In the genomic region with DNA sequence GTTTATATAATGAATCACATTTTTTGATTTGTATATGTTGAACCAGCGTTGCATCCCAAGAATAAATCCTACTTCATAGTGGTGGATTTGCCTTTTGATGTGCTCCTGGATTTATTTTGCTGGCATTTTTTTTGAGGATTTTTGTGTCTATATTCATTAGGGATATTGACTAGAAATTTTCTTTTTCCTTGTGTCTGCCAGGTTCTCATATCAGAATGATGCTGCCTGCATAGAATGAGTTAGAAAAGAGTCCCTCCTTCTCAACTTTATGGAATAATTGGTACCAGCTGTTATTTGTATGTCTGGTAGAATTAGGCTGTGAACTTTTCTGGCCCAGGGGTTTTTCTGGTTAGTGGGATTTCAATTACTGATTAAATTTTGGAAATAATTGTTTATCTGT, we compare ENCODE assay signal across 17 cellular contexts.
DNase-seq lines count a peak whose midpoint lies in the region; TF ChIP-seq lines count a peak whose summit lies in the region.
"Had no signal": no experiment of that assay in that cellular context is flagged by ENCODE, and none has a peak within 500 bp of the region (broad histone marks: within the 10 kb centered on the region; RNA-seq: fewer than 3 reads in every experiment).

No MANE protein-coding gene starts in this region.

- intact Hi-C loops in head of caudate nucleus (cut with DNase I), result no loop called here

- H3K4me2 ChIP-seq in osteoblast (ENCODE audit: insufficient read depth, low read length), result no peak overlapping the region
- H3K4me2 ChIP-seq: BLaER1 treated with 17β-estradiol and CSF1 and Interleukin-3, amounts not matched to agents 10 nM and 100 nM had no signal

- H3K36me3 ChIP-seq in SK-N-MC (ENCODE audit: insufficient read depth, low read length) (no peaks in the 10 kb centered on the region), adipocyte (ENCODE audit: control insufficient read depth, insufficient read depth, low read length, severe bottlenecking) (no peaks in the 10 kb centered on the region), osteoblast (ENCODE audit: insufficient read depth, low read length) (no peaks in the 10 kb centered on the region)
- H3K36me3 ChIP-seq: BE2C; BLaER1 treated with 17β-estradiol and CSF1 and Interleukin-3, amounts not matched to agents 10 nM and 100 nM; HAP-1 had no signal

- DNase-seq in SK-N-MC (ENCODE audit: low read depth, low spot score) (peak; percentile 1), adipocyte (ENCODE audit: low read depth) (peak; percentile 42), osteoblast (ENCODE audit: insufficient read length, low spot score, missing footprints) (peak; percentile 14), dermis blood vessel endothelial cell (no peak), head of caudate nucleus (no peak), ecto neural progenitor cell (ENCODE audit: low spot score) (no peak)
- DNase-seq: AML-193; BE2C; CD4-positive, alpha-beta T cell; CD8-positive, alpha-beta memory T cell; DMS53; DMS79 treated with DMSO at 0.1 percent for 48 hours; GF-D8; GOT3; HFFc6 had no signal

- H3K27me3 ChIP-seq in adipocyte (replicated peaks; ENCODE audit: control insufficient read depth, insufficient read depth, low read length) (no peaks in the 10 kb centered on the region), osteoblast (ENCODE audit: insufficient read depth, low read length) (no peaks in the 10 kb centered on the region)
- H3K27me3 ChIP-seq: BE2C; BLaER1 treated with 17β-estradiol and CSF1 and Interleukin-3, amounts not matched to agents 10 nM and 100 nM had no signal

- H3K4me3 ChIP-seq in SK-N-MC (no peak overlapping the region), adipocyte (ENCODE audit: low read length) (no peak overlapping the region), osteoblast (ENCODE audit: insufficient read depth, low read length) (no peak overlapping the region)
- H3K4me3 ChIP-seq: BLaER1 treated with 17β-estradiol and CSF1 and Interleukin-3, amounts not matched to agents 10 nM and 100 nM; HAP-1 had no signal

- H3K27ac ChIP-seq in SK-N-MC (no peak overlapping the region), osteoblast (ENCODE audit: low read depth, low read length) (no peak overlapping the region)
- H3K27ac ChIP-seq: BLaER1 treated with 17β-estradiol and CSF1 and Interleukin-3, amounts not matched to agents 10 nM and 100 nM had no signal

- H3K4me1 ChIP-seq in adipocyte (ENCODE audit: control insufficient read depth, insufficient read depth, low read length) (no peaks in the 10 kb centered on the region), osteoblast (ENCODE audit: insufficient read depth, low read length) (no peaks in the 10 kb centered on the region)
- H3K4me1 ChIP-seq: BE2C; BLaER1 treated with 17β-estradiol and CSF1 and Interleukin-3, amounts not matched to agents 10 nM and 100 nM; HAP-1 had no signal

- H2AFZ ChIP-seq in osteoblast (ENCODE audit: low read length), result no peak overlapping the region

- H3K9ac ChIP-seq in SK-N-MC (ENCODE audit: insufficient read length) (no peak overlapping the region), adipocyte (ENCODE audit: low read length) (no peak overlapping the region)
- H3K9ac ChIP-seq: BLaER1 treated with 17β-estradiol and CSF1 and Interleukin-3, amounts not matched to agents 10 nM and 100 nM had no signal

- no peaks in the 10 kb centered on the region for H4K20me1 ChIP-seq in osteoblast (ENCODE audit: insufficient read depth, low read length)
- H4K20me1 ChIP-seq: BLaER1 treated with 17β-estradiol and CSF1 and Interleukin-3, amounts not matched to agents 10 nM and 100 nM had no signal

- no peak for TF ChIP-seq CTCF in osteoblast (IDR thresholded peaks at IDR 0.05; ENCODE audit: extremely low read depth, low read depth, low read length)

- no peaks in the 10 kb centered on the region for H3K9me3 ChIP-seq in SK-N-MC (ENCODE audit: low read depth, low read length)
- no peaks in the 10 kb centered on the region for H3K9me3 ChIP-seq in adipocyte (ENCODE audit: control insufficient read depth, low read length)
- H3K9me3 ChIP-seq in osteoblast (ENCODE audit: low read depth, low read length), result no peaks in the 10 kb centered on the region
- H3K9me3 ChIP-seq: BE2C; BLaER1 treated with 17β-estradiol and CSF1 and Interleukin-3, amounts not matched to agents 10 nM and 100 nM; HAP-1 had no signal

- H3K79me2 ChIP-seq in osteoblast (ENCODE audit: insufficient read depth, low read length), result no peaks in the 10 kb centered on the region

Comparison
In these comparisons a context has a peak if more than half of its experiments do, and no peak if none do; other contexts are left out.
1. DNase-seq: peak in SK-N-MC (single experiment), adipocyte (single experiment) and osteoblast (single experiment); none in dermis blood vessel endothelial cell (single experiment), head of caudate nucleus (0 of 42) and ecto neural progenitor cell (single experiment).